ENCODE assay signal across 22 cellular contexts in genomic region chr15:61746589-61746988, GRCh38.
"Had no signal": no experiment of that assay in that cellular context is flagged by ENCODE, and none has a peak within 500 bp of the region (broad histone marks: within the 10 kb centered on the region; RNA-seq: fewer than 3 reads in every experiment).

No MANE protein-coding gene starts in this region.

- H3K4me1 ChIP-seq: colonic mucosa, esophagus muscularis mucosa, gastroesophageal sphincter, heart left ventricle, heart right ventricle had no signal

- H3K27me3 ChIP-seq: colonic mucosa, esophagus muscularis mucosa, esophagus squamous epithelium, foreskin keratinocyte, gastrocnemius medialis, gastroesophageal sphincter had no signal

- DNase-seq: colonic mucosa; cortex of kidney; dermis blood vessel endothelial cell; dorsolateral prefrontal cortex; effector CD4-positive, alpha-beta T cell; effector CD8-positive, alpha-beta T cell; effector memory CD4-positive, alpha-beta T cell; effector memory CD8-positive, alpha-beta T cell; endodermal cell; erythroblast; esophagus squamous epithelium; foreskin keratinocyte; foreskin melanocyte; gastrocnemius medialis; glutamatergic neuron; head of caudate nucleus; heart left ventricle; heart right ventricle had no signal

- H3K36me3 ChIP-seq: colonic mucosa, esophagus muscularis mucosa, esophagus squamous epithelium, gastrocnemius medialis, gastroesophageal sphincter, heart left ventricle, heart right ventricle had no signal

- H3K27ac ChIP-seq: colonic mucosa, coronary artery, dorsolateral prefrontal cortex, epithelial cell of prostate, esophagus muscularis mucosa, esophagus squamous epithelium, foreskin keratinocyte, gastrocnemius medialis, gastroesophageal sphincter, heart left ventricle, heart right ventricle had no signal

- H3K9me3 ChIP-seq: colonic mucosa, esophagus muscularis mucosa, esophagus squamous epithelium, gastrocnemius medialis, gastroesophageal sphincter, heart left ventricle, heart right ventricle had no signal

- H3K4me3 ChIP-seq: colonic mucosa, coronary artery, dorsolateral prefrontal cortex, esophagus muscularis mucosa, esophagus squamous epithelium, gastrocnemius medialis, gastroesophageal sphincter, heart left ventricle, heart right ventricle had no signal
